8 cellular contexts compared by ENCODE assay signal in genomic region chr1:231603598-231604275, GRCh38. TPM values are rescaled to one million over a fixed set of nuclear protein-coding genes. Genes with fewer than 3 reads are reported as not detected.
DNase-seq lines count a peak whose midpoint lies in the region; ATAC-seq and TF ChIP-seq lines count a peak whose summit lies in the region.

No MANE protein-coding gene starts in this region.

- ATAC-seq in HG03159 (IDR thresholded peaks at IDR 0.05; ENCODE audit: unreplicated experiment): peak; percentile 67
- no peak for ATAC-seq in HG03025 (IDR thresholded peaks at IDR 0.05; ENCODE audit: low FRiP score, unreplicated experiment)

- no peak for TF ChIP-seq POLR2A in erythroblast (IDR thresholded peaks at IDR 0.05; ENCODE audit: low read length)

- DNase-seq in AG08396 (ENCODE audit: low spot score): peak; percentile 47
- peak; percentile 66 for DNase-seq in NCI-H2196 treated with DMSO at 0.1 percent for 48 hours (lab: John Stamatoyannopoulos, UW; ENCODE audit: unreplicated experiment)
- DNase-seq in erythroblast (lab: John Stamatoyannopoulos, UW): peak; percentile 62 to 74
- DNase-seq in myocyte (ENCODE audit: low read depth): peak; percentile 67

- H3K4me3 ChIP-seq in WI38 (ENCODE audit: low read depth, low read length): peak overlapping the region; percentile 54

- TF ChIP-seq CTCF in GM12873 (IDR thresholded peaks at IDR 0.05; ENCODE audit: insufficient read depth, low read depth, low read length, missing control alignments) (peak; percentile 69), WI38 (IDR thresholded peaks at IDR 0.05; ENCODE audit: low read depth, low read length) (peak; percentile 50)

RNA-seq across cellular contexts. Expression of gene DISC1, which starts 22.9 kb away (rescaled TPM):
- total RNA-seq in myocyte: 3.6 and 5.2 TPM in 2 replicates
- 3.2 TPM for polyA plus RNA-seq in myocyte (2012)
